In genomic region chr2:54053830-54054229, GRCh38 we compare ENCODE assay signal across 10 cellular contexts.
A peak's percentile ranks its signal among the peaks of the same experiment; 100 is the strongest.
DNase-seq lines count a peak whose midpoint lies in the region; ATAC-seq, FAIRE-seq and TF ChIP-seq lines count a peak whose summit lies in the region.
"Had no signal": no experiment of that assay in that cellular context is flagged by ENCODE, and none has a peak within 500 bp of the region (broad histone marks: within the 10 kb centered on the region; RNA-seq: fewer than 3 reads in every experiment).

No MANE protein-coding gene starts in this region.

- peak overlapping the region; percentile 50 for H3K4me2 ChIP-seq in osteoblast (ENCODE audit: insufficient read depth, low read length)

- H3K9ac ChIP-seq in SK-N-MC (ENCODE audit: insufficient read length), result no peak overlapping the region

- H3K4me1 ChIP-seq in osteoblast (ENCODE audit: insufficient read depth, low read length), result peaks cover 23% of the 10 kb centered on the region
- H3K4me1 ChIP-seq: right atrium auricular region had no signal

- ATAC-seq in HG02763 (IDR thresholded peaks at IDR 0.05; ENCODE audit: unreplicated experiment), result peak; percentile 38

- no peaks in the 10 kb centered on the region for H4K20me1 ChIP-seq in osteoblast (ENCODE audit: insufficient read depth, low read length)

- H3K4me3 ChIP-seq in SK-N-MC, result no peak overlapping the region
- H3K4me3 ChIP-seq in osteoblast (ENCODE audit: insufficient read depth, low read length), result peak overlapping the region; percentile 4
- H3K4me3 ChIP-seq: right atrium auricular region had no signal

- H3K9me3 ChIP-seq in SK-N-MC (ENCODE audit: low read depth, low read length) (no peaks in the 10 kb centered on the region), osteoblast (ENCODE audit: low read depth, low read length) (no peaks in the 10 kb centered on the region)
- H3K9me3 ChIP-seq: right atrium auricular region had no signal

- no peak for DNase-seq in GM19239 (ENCODE audit: insufficient read length, low spot score)
- DNase-seq in SK-N-MC (ENCODE audit: low read depth, low spot score), result no peak
- DNase-seq in osteoblast (ENCODE audit: insufficient read length, low spot score, missing footprints), result no peak
- DNase-seq in urothelium cell line (ENCODE audit: low spot score), result no peak
- no peak for DNase-seq in NCI-H187 treated with DMSO at 0.1 percent for 48 hours (lab: John Stamatoyannopoulos, UW)
- no peak for DNase-seq in islet precursor cell
- no peak for DNase-seq in occipital lobe (lab: John Stamatoyannopoulos, UW)
- DNase-seq: brain microvascular endothelial cell had no signal

- no peaks in the 10 kb centered on the region for H3K36me3 ChIP-seq in SK-N-MC (ENCODE audit: insufficient read depth, low read length)
- no peaks in the 10 kb centered on the region for H3K36me3 ChIP-seq in osteoblast (ENCODE audit: insufficient read depth, low read length)
- H3K36me3 ChIP-seq: brain microvascular endothelial cell had no signal

- no peaks in the 10 kb centered on the region for H3K79me2 ChIP-seq in osteoblast (ENCODE audit: insufficient read depth, low read length)

- H3K27ac ChIP-seq in SK-N-MC (0 out of 2 replicates have a peak overlapping the region, but pooled peaks have one; percentile 16), osteoblast (ENCODE audit: low read depth, low read length) (peak overlapping the region; percentile 10)
- H3K27ac ChIP-seq: brain microvascular endothelial cell, right atrium auricular region had no signal

- peak; percentile 68 for FAIRE-seq in GM19239 (lab: Jason Lieb, UNC)
- no peak for FAIRE-seq in urothelium cell line (lab: Jason Lieb, UNC)

- TF ChIP-seq CTCF in osteoblast (IDR thresholded peaks at IDR 0.05; ENCODE audit: extremely low read depth, low read depth, low read length), result no peak

- H3K27me3 ChIP-seq in osteoblast (ENCODE audit: insufficient read depth, low read length), result no peaks in the 10 kb centered on the region
- H3K27me3 ChIP-seq: brain microvascular endothelial cell, right atrium auricular region had no signal

- peak overlapping the region; percentile 5 for H2AFZ ChIP-seq in osteoblast (ENCODE audit: low read length)
